20 cellular contexts compared by ENCODE assay signal in genomic region chr20:47645632-47646031, GRCh38.
DNase-seq lines count a peak whose midpoint lies in the region; ATAC-seq, FAIRE-seq and TF ChIP-seq lines count a peak whose summit lies in the region.
"Had no signal": no experiment of that assay in that cellular context is flagged by ENCODE, and none has a peak within 500 bp of the region (broad histone marks: within the 10 kb centered on the region; RNA-seq: fewer than 3 reads in every experiment).

No MANE protein-coding gene starts in this region.

- H3K27ac Mint-ChIP-seq in endothelial cell (ENCODE audit: unreplicated experiment), result peak overlapping the region; percentile 61

- H3K79me2 ChIP-seq in HepG2 (ENCODE audit: insufficient read depth, low read length) (no peaks in the 10 kb centered on the region), PC-9 (ENCODE audit: low read depth) (no peaks in the 10 kb centered on the region)

- H2AFZ ChIP-seq in HepG2 (ENCODE audit: low read length), result no peak overlapping the region
- H2AFZ ChIP-seq in PC-9, result no peak overlapping the region

- H3K36me3 ChIP-seq in HepG2 (replicated peaks in 1 of 2; ENCODE audit: control insufficient read depth in 1 of 2, insufficient read depth in 2 of 2, low read length in 2 of 2), result peaks cover 30 to 79% of the 10 kb centered on the region in 2 experiments
- H3K36me3 ChIP-seq in right lobe of liver, result peaks cover 0 to 47% (median 6%) of the 10 kb centered on the region in 4 donors
- H3K36me3 ChIP-seq in PC-9 (ENCODE audit: low read depth), result peaks cover 46% of the 10 kb centered on the region

- peaks cover 1% of the 10 kb centered on the region for H3K27me3 Mint-ChIP-seq in endothelial cell (ENCODE audit: unreplicated experiment)

- in situ Hi-C loops in HepG2 (cut with HindIII; ENCODE audit: extremely low pct_ligation_motif_present, low pct_unique_long_range_greater_than_20kb), result no loop called here

- no peak overlapping the region for H3K27ac ChIP-seq in HepG2 (ENCODE audit: extremely low read length, insufficient read depth, low read length)
- no peak overlapping the region for H3K27ac ChIP-seq in right lobe of liver
- H3K27ac ChIP-seq in PC-9, result no peak overlapping the region
- H3K27ac ChIP-seq: KMS-11, RWPE1 had no signal

- TF ChIP-seq CTCF in HepG2 (CRISPR knock-in tag; IDR thresholded peaks at IDR 0.05), result no peak
- TF ChIP-seq CTCF in right lobe of liver (IDR thresholded peaks at IDR 0.05), result no peak
- TF ChIP-seq CTCF in endothelial cell (IDR thresholded peaks at IDR 0.05; ENCODE audit: unreplicated experiment), result no peak
- no peak for TF ChIP-seq CTCF in PC-9 (conservative IDR thresholded peaks at IDR 0.05)

- CTCF ChIA-PET in HepG2 (lab: Yijun Ruan, JAX; ENCODE audit: low intra/inter-chr PET ratio, low total read pairs), result no interaction called here
- CTCF ChIA-PET in PC-9 (lab: Charles Lee), result no interaction called here

- peaks cover 41% of the 10 kb centered on the region for H3K36me3 Mint-ChIP-seq in endothelial cell (ENCODE audit: low read depth, unreplicated experiment)

- no peaks in the 10 kb centered on the region for H3K9me3 Mint-ChIP-seq in endothelial cell (ENCODE audit: unreplicated experiment)

- H3F3A ChIP-seq in PC-9 (ENCODE audit: insufficient read depth, low read depth), result peaks cover 76% of the 10 kb centered on the region

- H3K27me3 ChIP-seq in HepG2 (ENCODE audit: control insufficient read depth in 1 of 2, insufficient read depth in 2 of 2, low read length in 2 of 2) (no peaks in the 10 kb centered on the region), right lobe of liver (no peaks in the 10 kb centered on the region), PC-9 (ENCODE audit: insufficient read depth, low read depth) (no peaks in the 10 kb centered on the region)

- H3K9me3 ChIP-seq in HepG2 (ENCODE audit: low read length) (no peaks in the 10 kb centered on the region), right lobe of liver (no peaks in the 10 kb centered on the region), PC-9 (ENCODE audit: insufficient read depth, low read depth) (no peaks in the 10 kb centered on the region)

- no peaks in the 10 kb centered on the region for H4K20me1 ChIP-seq in HepG2 (ENCODE audit: insufficient read depth, low read length)
- peaks cover 5% of the 10 kb centered on the region; the same call in 1 of the 2 replicates for H4K20me1 ChIP-seq in PC-9 (ENCODE audit: insufficient read depth)

- FAIRE-seq in HepG2 (lab: Jason Lieb, UNC), result no peak
- FAIRE-seq: GM12878 had no signal

- H3K4me3 Mint-ChIP-seq in endothelial cell (ENCODE audit: unreplicated experiment), result no peak overlapping the region

- ATAC-seq in HepG2 (no peak), right lobe of liver (no peak), HG03097 (IDR thresholded peaks at IDR 0.05; ENCODE audit: low FRiP score, unreplicated experiment) (no peak)
- ATAC-seq: GM12878 had no signal

- no peak for DNase-seq in HepG2 (ENCODE audit: low spot score)
- DNase-seq in right lobe of liver, result no peak
- peak; percentile 23 for DNase-seq in RPMI7951 (ENCODE audit: low read depth)
- no peak for DNase-seq in endothelial cell (ENCODE audit: low spot score)
- no peak for DNase-seq in PC-9
- no peak for DNase-seq in activated CD8-positive, alpha-beta memory T cell treated with anti-CD3 and anti-CD28 coated beads for 24 hours
- DNase-seq: DMS 273 treated with DMSO at 0.1 percent for 48 hours, GDM1, GOT3, NCI-H1048, NCI-H1436 treated with DMSO at 0.1 percent for 48 hours, NCI-H2029 treated with DMSO at 0.1 percent for 48 hours, NCI-H2171 treated with DMSO at 0.1 percent for 48 hours, NCI-H446 treated with DMSO at 0.1 percent for 48 hours, NCI-H748 treated with DMSO at 0.1 percent for 48 hours, OCI-M1 had no signal

- peaks cover 23% of the 10 kb centered on the region for H3K4me1 Mint-ChIP-seq in endothelial cell (ENCODE audit: unreplicated experiment)

- H3K4me3 ChIP-seq in HepG2 (replicated peaks in 1 of 3; ENCODE audit: insufficient read depth in 1 of 3, low read depth in 2 of 3, low read length in 3 of 3), result no peak overlapping the region
- no peak overlapping the region for H3K4me3 ChIP-seq in right lobe of liver
- H3K4me3 ChIP-seq in PC-9, result no peak overlapping the region
- H3K4me3 ChIP-seq: GM12878 had no signal

- TF ChIP-seq EP300 in HepG2 (IDR thresholded peaks at IDR 0.05; ENCODE audit: low read depth in 2 of 2, low read length in 2 of 2), result no peak
- TF ChIP-seq EP300 in HepG2 (CRISPR knock-in tag; IDR thresholded peaks at IDR 0.05; ENCODE audit: borderline replicate concordance), result no peak

- TF ChIP-seq POLR2A in HepG2 (IDR thresholded peaks at IDR 0.05; ENCODE audit: insufficient read depth in 1 of 2, low read depth in 2 of 2, low read length in 2 of 2), result no peak
- TF ChIP-seq POLR2A in right lobe of liver (IDR thresholded peaks at IDR 0.05), result no peak

- no peak for TF ChIP-seq RAD21 in HepG2 (CRISPR knock-in tag; IDR thresholded peaks at IDR 0.05)

- H3K4me1 ChIP-seq in HepG2 (ENCODE audit: insufficient read depth, low read length) (peaks cover 11% of the 10 kb centered on the region), right lobe of liver (no peaks in the 10 kb centered on the region), PC-9 (replicated peaks; ENCODE audit: insufficient read depth) (no peaks in the 10 kb centered on the region)

- no peaks in the 10 kb centered on the region for H3K9me2 ChIP-seq in PC-9 (ENCODE audit: insufficient read depth)

- WGBS in HepG2 (ENCODE audit: low lambda C conversion rate), result 98% methylated on average over 2 of the region's 2 CpGs
- WGBS in right lobe of liver (ENCODE audit: insufficient coverage, low coverage, low lambda C conversion rate, missing lambda C conversion rate), result 90% methylated on average over 1 of the region's 2 CpGs

- POLR2A ChIA-PET in HepG2 (lab: Yijun Ruan, JAX), result no interaction called here
- POLR2A ChIA-PET in PC-9 (lab: Charles Lee; ENCODE audit: unreplicated experiment), result no interaction called here

- BruUV-seq in HepG2 (replicated peaks; lab: Mats Ljungman, UMichigan) (no TSS peak), PC-9 (replicated peaks; lab: Mats Ljungman, UMichigan) (no TSS peak)

- no peak overlapping the region for H3K9ac ChIP-seq in HepG2 (ENCODE audit: insufficient read depth, low read depth, low read length)
- H3K9ac ChIP-seq: KMS-11 had no signal

- H3K4me2 ChIP-seq in HepG2 (ENCODE audit: low read depth, low read length) (no peak overlapping the region), PC-9 (no peak overlapping the region)
- H3K4me2 ChIP-seq: KMS-11 had no signal

- intact Hi-C loops in HepG2 (cut with micrococcal nuclease; ENCODE audit: unreplicated experiment) (no loop called here), right lobe of liver (cut with DNase I) (no loop called here), PC-9 (cut with micrococcal nuclease; ENCODE audit: unreplicated experiment) (no loop called here)

TF ChIP-seq in HepG2, 621 proteins besides CTCF, POLR2A, EP300 and RAD21 (continues in another document):
- TF ChIP-seq TSC22D2 (CRISPR knock-in tag; IDR thresholded peaks at IDR 0.05; ENCODE audit: borderline replicate concordance) (no peak), ZNF558 (CRISPR knock-in tag; IDR thresholded peaks at IDR 0.05; ENCODE audit: borderline replicate concordance) (no peak), SNRNP70 (IDR thresholded peaks at IDR 0.05; ENCODE audit: low read depth, low read length) (no peak), ZNF646 (CRISPR knock-in tag; IDR thresholded peaks at IDR 0.05) (no peak), ZNF563 (CRISPR knock-in tag; IDR thresholded peaks at IDR 0.05) (no peak), ZNF747 (CRISPR knock-in tag; IDR thresholded peaks at IDR 0.05; ENCODE audit: borderline replicate concordance) (no peak)
